Comparison of ENCODE assay signal across 1 cellular context in the genomic region with DNA sequence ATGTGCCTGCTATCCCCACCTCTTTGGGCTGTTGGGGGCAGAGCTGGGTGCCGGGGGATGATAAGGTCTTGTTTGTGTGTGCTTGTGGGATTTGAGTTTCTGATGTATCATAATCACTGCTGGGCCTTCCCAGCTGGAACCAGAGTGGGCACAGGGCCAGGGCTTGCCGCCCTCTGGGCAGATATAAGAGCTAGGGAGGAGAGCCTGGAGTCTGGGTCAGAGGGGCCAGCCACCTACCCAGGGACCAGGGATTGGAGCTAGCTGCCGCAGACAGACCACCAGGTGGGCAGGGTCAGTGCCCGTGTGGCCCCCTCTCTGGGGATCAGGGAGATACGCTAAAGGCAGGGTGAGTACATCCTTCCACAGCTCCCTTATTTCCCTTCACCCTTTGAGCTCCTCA.
TF ChIP-seq lines count a peak whose summit lies in the region.

No MANE protein-coding gene starts in this region.

TF ChIP-seq in HepG2, 621 proteins besides CTCF, POLR2A, EP300 and RAD21 (continued from another document):
- 0 out of 2 replicates have a peak, but pooled peaks have one; percentile 30 for TF ChIP-seq ZNF788 (CRISPR knock-in tag; IDR thresholded peaks at IDR 0.05; ENCODE audit: borderline replicate concordance)
- TF ChIP-seq, protein P1, sequence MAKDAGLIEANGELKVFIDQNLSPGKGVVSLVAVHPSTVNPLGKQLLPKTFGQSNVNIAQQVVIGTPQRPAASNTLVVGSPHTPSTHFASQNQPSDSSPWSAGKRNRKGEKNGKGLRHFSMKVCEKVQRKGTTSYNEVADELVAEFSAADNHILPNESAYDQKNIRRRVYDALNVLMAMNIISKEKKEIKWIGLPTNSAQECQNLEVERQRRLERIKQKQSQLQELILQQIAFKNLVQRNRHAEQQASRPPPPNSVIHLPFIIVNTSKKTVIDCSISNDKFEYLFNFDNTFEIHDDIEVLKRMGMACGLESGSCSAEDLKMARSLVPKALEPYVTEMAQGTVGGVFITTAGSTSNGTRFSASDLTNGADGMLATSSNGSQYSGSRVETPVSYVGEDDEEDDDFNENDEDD (CRISPR knock-in tag; IDR thresholded peaks at IDR 0.05; ENCODE audit: borderline replicate concordance): no peak
- TF ChIP-seq, protein P2, sequence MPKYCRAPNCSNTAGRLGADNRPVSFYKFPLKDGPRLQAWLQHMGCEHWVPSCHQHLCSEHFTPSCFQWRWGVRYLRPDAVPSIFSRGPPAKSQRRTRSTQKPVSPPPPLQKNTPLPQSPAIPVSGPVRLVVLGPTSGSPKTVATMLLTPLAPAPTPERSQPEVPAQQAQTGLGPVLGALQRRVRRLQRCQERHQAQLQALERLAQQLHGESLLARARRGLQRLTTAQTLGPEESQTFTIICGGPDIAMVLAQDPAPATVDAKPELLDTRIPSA (CRISPR knock-in tag; IDR thresholded peaks at IDR 0.05; ENCODE audit: borderline replicate concordance): no peak
- TF ChIP-seq, protein P3, sequence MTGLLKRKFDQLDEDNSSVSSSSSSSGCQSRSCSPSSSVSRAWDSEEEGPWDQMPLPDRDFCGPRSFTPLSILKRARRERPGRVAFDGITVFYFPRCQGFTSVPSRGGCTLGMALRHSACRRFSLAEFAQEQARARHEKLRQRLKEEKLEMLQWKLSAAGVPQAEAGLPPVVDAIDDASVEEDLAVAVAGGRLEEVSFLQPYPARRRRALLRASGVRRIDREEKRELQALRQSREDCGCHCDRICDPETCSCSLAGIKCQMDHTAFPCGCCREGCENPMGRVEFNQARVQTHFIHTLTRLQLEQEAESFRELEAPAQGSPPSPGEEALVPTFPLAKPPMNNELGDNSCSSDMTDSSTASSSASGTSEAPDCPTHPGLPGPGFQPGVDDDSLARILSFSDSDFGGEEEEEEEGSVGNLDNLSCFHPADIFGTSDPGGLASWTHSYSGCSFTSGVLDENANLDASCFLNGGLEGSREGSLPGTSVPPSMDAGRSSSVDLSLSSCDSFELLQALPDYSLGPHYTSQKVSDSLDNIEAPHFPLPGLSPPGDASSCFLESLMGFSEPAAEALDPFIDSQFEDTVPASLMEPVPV (CRISPR knock-in tag; IDR thresholded peaks at IDR 0.05): no peak
- TF ChIP-seq ZNF777 (CRISPR knock-in tag; IDR thresholded peaks at IDR 0.05): no peak
- 0 out of 2 replicates have a peak, but pooled peaks have one; percentile 61 for TF ChIP-seq MTF2 (CRISPR knock-in tag; IDR thresholded peaks at IDR 0.05; ENCODE audit: borderline replicate concordance)
- TF ChIP-seq, protein P4, sequence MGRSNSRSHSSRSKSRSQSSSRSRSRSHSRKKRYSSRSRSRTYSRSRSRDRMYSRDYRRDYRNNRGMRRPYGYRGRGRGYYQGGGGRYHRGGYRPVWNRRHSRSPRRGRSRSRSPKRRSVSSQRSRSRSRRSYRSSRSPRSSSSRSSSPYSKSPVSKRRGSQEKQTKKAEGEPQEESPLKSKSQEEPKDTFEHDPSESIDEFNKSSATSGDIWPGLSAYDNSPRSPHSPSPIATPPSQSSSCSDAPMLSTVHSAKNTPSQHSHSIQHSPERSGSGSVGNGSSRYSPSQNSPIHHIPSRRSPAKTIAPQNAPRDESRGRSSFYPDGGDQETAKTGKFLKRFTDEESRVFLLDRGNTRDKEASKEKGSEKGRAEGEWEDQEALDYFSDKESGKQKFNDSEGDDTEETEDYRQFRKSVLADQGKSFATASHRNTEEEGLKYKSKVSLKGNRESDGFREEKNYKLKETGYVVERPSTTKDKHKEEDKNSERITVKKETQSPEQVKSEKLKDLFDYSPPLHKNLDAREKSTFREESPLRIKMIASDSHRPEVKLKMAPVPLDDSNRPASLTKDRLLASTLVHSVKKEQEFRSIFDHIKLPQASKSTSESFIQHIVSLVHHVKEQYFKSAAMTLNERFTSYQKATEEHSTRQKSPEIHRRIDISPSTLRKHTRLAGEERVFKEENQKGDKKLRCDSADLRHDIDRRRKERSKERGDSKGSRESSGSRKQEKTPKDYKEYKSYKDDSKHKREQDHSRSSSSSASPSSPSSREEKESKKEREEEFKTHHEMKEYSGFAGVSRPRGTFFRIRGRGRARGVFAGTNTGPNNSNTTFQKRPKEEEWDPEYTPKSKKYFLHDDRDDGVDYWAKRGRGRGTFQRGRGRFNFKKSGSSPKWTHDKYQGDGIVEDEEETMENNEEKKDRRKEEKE (IDR thresholded peaks at IDR 0.05): no peak
- TF ChIP-seq ZNF44 (CRISPR knock-in tag; IDR thresholded peaks at IDR 0.05): 0 out of 2 replicates have a peak, but pooled peaks have one; percentile 8
- no peak for TF ChIP-seq NFIC (IDR thresholded peaks at IDR 0.05; ENCODE audit: low read length)
